36 cellular contexts compared by ENCODE assay signal in genomic region chr5:3321923-3322322, GRCh38.
"Had no signal": no experiment of that assay in that cellular context is flagged by ENCODE, and none has a peak within 500 bp of the region (broad histone marks: within the 10 kb centered on the region; RNA-seq: fewer than 3 reads in every experiment).

No MANE protein-coding gene starts in this region.

- H3K4me1 ChIP-seq: ascending aorta had no signal

- H3K4me1 Mint-ChIP-seq: activated B cell treated with CpG ODN at 0.5 μM for 24 hours; activated CD4-positive, alpha-beta T cell treated with anti-CD3 and anti-CD28 coated beads, Interleukin-2, amount 10 ng/mL, durations not matched to agents 24 days and 14 days; activated naive CD4-positive, alpha-beta T cell treated with anti-CD3 and anti-CD28 coated beads, Interleukin-2, amount 10 ng/mL, durations not matched to agents 7 days and 5 days; activated naive CD4-positive, alpha-beta T cell treated with anti-CD3 and anti-CD28 coated beads, Interleukin-2, amount 50 U/mL, for 24 hours; activated naive CD8-positive, alpha-beta T cell treated with anti-CD3 and anti-CD28 coated beads, Interleukin-2, amount 10 ng/mL, durations not matched to agents 7 days and 5 days; activated naive CD8-positive, alpha-beta T cell treated with anti-CD3 and anti-CD28 coated beads, Interleukin-2, amount 50 U/mL, for 24 hours; activated T-helper 17 cell treated with anti-CD3 and anti-CD28 coated beads, Interleukin-2, amount 50 U/mL, for 72 hours; central memory CD8-positive, alpha-beta T cell had no signal

- H3K27me3 Mint-ChIP-seq: activated B cell treated with CpG ODN at 0.5 μM for 24 hours; activated CD4-positive, alpha-beta memory T cell treated with anti-CD3 and anti-CD28 coated beads for 36 hours; activated CD4-positive, alpha-beta T cell treated with anti-CD3 and anti-CD28 coated beads, Interleukin-2, amount 10 ng/mL, durations not matched to agents 24 days and 14 days; activated CD8-positive, alpha-beta T cell treated with anti-CD3 and anti-CD28 coated beads for 36 hours; activated naive CD4-positive, alpha-beta T cell treated with anti-CD3 and anti-CD28 coated beads, Interleukin-2, amount 10 ng/mL, durations not matched to agents 7 days and 5 days; activated naive CD4-positive, alpha-beta T cell treated with anti-CD3 and anti-CD28 coated beads, Interleukin-2, amount 50 U/mL, for 24 hours; activated naive CD8-positive, alpha-beta T cell; activated naive CD8-positive, alpha-beta T cell treated with anti-CD3 and anti-CD28 coated beads, Interleukin-2, amount 10 ng/mL, durations not matched to agents 7 days and 5 days; activated naive CD8-positive, alpha-beta T cell treated with anti-CD3 and anti-CD28 coated beads, Interleukin-2, amount 50 U/mL, for 24 hours; activated T-helper 17 cell treated with anti-CD3 and anti-CD28 coated beads, Interleukin-2, amount 50 U/mL, for 72 hours; brain; central memory CD8-positive, alpha-beta T cell had no signal

- H3K9me3 ChIP-seq: ascending aorta had no signal

- H3K36me3 ChIP-seq: ascending aorta, cardiac muscle cell had no signal

- H3K27ac ChIP-seq: ascending aorta, cardiac muscle cell, VCaP had no signal

- H3K9me3 Mint-ChIP-seq: activated B cell treated with CpG ODN at 0.5 μM for 24 hours; activated CD4-positive, alpha-beta T cell treated with anti-CD3 and anti-CD28 coated beads, Interleukin-2, amount 10 ng/mL, durations not matched to agents 24 days and 14 days; activated naive CD4-positive, alpha-beta T cell treated with anti-CD3 and anti-CD28 coated beads, Interleukin-2, amount 50 U/mL, for 24 hours; activated T-cell treated with anti-CD3 and anti-CD28 coated beads, Interleukin-2, amount 50 U/mL, for 72 hours; activated T-helper 17 cell treated with anti-CD3 and anti-CD28 coated beads, Interleukin-2, amount 50 U/mL, for 72 hours; central memory CD8-positive, alpha-beta T cell had no signal

- H3K4me3 ChIP-seq: ascending aorta, cardiac muscle cell had no signal

- ATAC-seq: activated CD8-positive, alpha-beta T cell treated with anti-CD3 and anti-CD28 coated beads for 36 hours; activated naive CD8-positive, alpha-beta T cell treated with anti-CD3 and anti-CD28 coated beads, Interleukin-2, amount 50 U/mL, for 24 hours; activated T-cell treated with anti-CD3 and anti-CD28 coated beads, Interleukin-2, amount 50 U/mL, for 4 hours; activated T-cell treated with anti-CD3 and anti-CD28 coated beads, Interleukin-2, amount 50 U/mL, for 72 hours; activated T-helper 17 cell treated with anti-CD3 and anti-CD28 coated beads, Interleukin-2, amount 50 U/mL, for 72 hours had no signal

- H3K27ac Mint-ChIP-seq: activated B cell treated with CpG ODN at 0.5 μM for 24 hours; activated CD4-positive, alpha-beta memory T cell treated with anti-CD3 and anti-CD28 coated beads for 36 hours; activated CD4-positive, alpha-beta T cell treated with anti-CD3 and anti-CD28 coated beads, Interleukin-2, amount 10 ng/mL, durations not matched to agents 24 days and 14 days; activated CD8-positive, alpha-beta T cell treated with anti-CD3 and anti-CD28 coated beads for 36 hours; activated naive CD4-positive, alpha-beta T cell treated with anti-CD3 and anti-CD28 coated beads, Interleukin-2, amount 10 ng/mL, durations not matched to agents 7 days and 5 days; activated naive CD4-positive, alpha-beta T cell treated with anti-CD3 and anti-CD28 coated beads, Interleukin-2, amount 50 U/mL, for 24 hours; activated naive CD8-positive, alpha-beta T cell; activated naive CD8-positive, alpha-beta T cell treated with anti-CD3 and anti-CD28 coated beads, Interleukin-2, amount 10 ng/mL, durations not matched to agents 7 days and 5 days; activated naive CD8-positive, alpha-beta T cell treated with anti-CD3 and anti-CD28 coated beads, Interleukin-2, amount 50 U/mL, for 24 hours; activated T-cell treated with anti-CD3 and anti-CD28 coated beads, Interleukin-2, amount 50 U/mL, for 72 hours; activated T-helper 1 cell treated with anti-CD3 and anti-CD28 coated beads, Interleukin-12 subunit alpha, Interleukin-12 subunit beta, Interleukin-2, Interleukin-4 antibody, amounts not matched to agents 30 ng/mL and 10 ng/mL and 1 ng/mL, durations not matched to agents 14 hours and 24 hours and 36 hours; activated T-helper 17 cell treated with anti-CD3 and anti-CD28 coated beads, Interleukin-2, amount 50 U/mL, for 72 hours; brain; T-helper 1 cell treated with Interleukin-12 subunit alpha and Interleukin-12 subunit beta and Interleukin-4 antibody, amounts not matched to agents 30 μg/mL and 1 μg/mL, for 36 hours; T-helper 2 cell treated with Interferon-gamma antibody and Interleukin-4, amounts not matched to agents 5 μg/mL and 100 μg/mL, for 36 hours had no signal

- H3K36me3 Mint-ChIP-seq: activated CD4-positive, alpha-beta memory T cell treated with anti-CD3 and anti-CD28 coated beads for 36 hours; activated naive CD4-positive, alpha-beta T cell treated with anti-CD3 and anti-CD28 coated beads, Interleukin-2, amount 10 ng/mL, durations not matched to agents 7 days and 5 days; activated naive CD4-positive, alpha-beta T cell treated with anti-CD3 and anti-CD28 coated beads, Interleukin-2, amount 50 U/mL, for 24 hours; activated naive CD8-positive, alpha-beta T cell; activated naive CD8-positive, alpha-beta T cell treated with anti-CD3 and anti-CD28 coated beads, Interleukin-2, amount 10 ng/mL, durations not matched to agents 7 days and 5 days; brain had no signal

- H3K4me3 Mint-ChIP-seq: activated B cell treated with CpG ODN at 0.5 μM for 24 hours; activated CD4-positive, alpha-beta memory T cell treated with anti-CD3 and anti-CD28 coated beads for 36 hours; activated CD4-positive, alpha-beta T cell treated with anti-CD3 and anti-CD28 coated beads, Interleukin-2, amount 10 ng/mL, durations not matched to agents 24 days and 14 days; activated CD8-positive, alpha-beta T cell treated with anti-CD3 and anti-CD28 coated beads for 36 hours; activated naive CD4-positive, alpha-beta T cell treated with anti-CD3 and anti-CD28 coated beads, Interleukin-2, amount 10 ng/mL, durations not matched to agents 7 days and 5 days; activated naive CD4-positive, alpha-beta T cell treated with anti-CD3 and anti-CD28 coated beads, Interleukin-2, amount 50 U/mL, for 24 hours; activated naive CD8-positive, alpha-beta T cell; activated naive CD8-positive, alpha-beta T cell treated with anti-CD3 and anti-CD28 coated beads, Interleukin-2, amount 10 ng/mL, durations not matched to agents 7 days and 5 days; activated naive CD8-positive, alpha-beta T cell treated with anti-CD3 and anti-CD28 coated beads, Interleukin-2, amount 50 U/mL, for 24 hours; activated T-cell treated with anti-CD3 and anti-CD28 coated beads, Interleukin-2, amount 50 U/mL, for 4 hours; activated T-cell treated with anti-CD3 and anti-CD28 coated beads, Interleukin-2, amount 50 U/mL, for 72 hours; activated T-helper 1 cell treated with anti-CD3 and anti-CD28 coated beads, Interleukin-12 subunit alpha, Interleukin-12 subunit beta, Interleukin-2, Interleukin-4 antibody, amounts not matched to agents 30 ng/mL and 10 ng/mL and 1 ng/mL, durations not matched to agents 14 hours and 24 hours and 36 hours; activated T-helper 17 cell treated with anti-CD3 and anti-CD28 coated beads, Interleukin-2, amount 50 U/mL, for 72 hours; brain; central memory CD8-positive, alpha-beta T cell; T-helper 1 cell treated with Interleukin-12 subunit alpha and Interleukin-12 subunit beta and Interleukin-4 antibody, amounts not matched to agents 30 μg/mL and 1 μg/mL, for 36 hours; T-helper 2 cell treated with Interferon-gamma antibody and Interleukin-4, amounts not matched to agents 5 μg/mL and 100 μg/mL, for 36 hours had no signal

- H3K27me3 ChIP-seq: ascending aorta, cardiac muscle cell had no signal

- DNase-seq: activated B cell treated with CpG ODN at 0.5 μM for 24 hours; activated CD4-positive, alpha-beta memory T cell treated with anti-CD3 and anti-CD28 coated beads for 36 hours; activated CD4-positive, alpha-beta T cell treated with anti-CD3 and anti-CD28 coated beads for 4 hours; activated CD4-positive, alpha-beta T cell treated with anti-CD3 and anti-CD28 coated beads, Interleukin-2, amount 10 ng/mL, durations not matched to agents 24 days and 14 days; activated CD4-positive, alpha-beta T cell treated with anti-CD3 and anti-CD28 coated beads, Interleukin-2, amount 50 U/mL, for 1 hour; activated CD4-positive, alpha-beta T cell treated with anti-CD3 and anti-CD28 coated beads, Interleukin-2, amount 50 U/mL, for 4 hours; activated CD4-positive, CD25-positive, alpha-beta regulatory T cell treated with anti-CD3 and anti-CD28 coated beads, Interleukin-2, amount 50 U/mL, for 72 hours; activated CD8-positive, alpha-beta memory T cell treated with anti-CD3 and anti-CD28 coated beads, Interleukin-2, amount 50 U/mL, for 4 hours; activated CD8-positive, alpha-beta T cell treated with anti-CD3 and anti-CD28 coated beads for 36 hours; activated gamma-delta T cell; activated naive CD4-positive, alpha-beta T cell treated with anti-CD3 and anti-CD28 coated beads, Interleukin-2, amount 10 ng/mL, durations not matched to agents 7 days and 5 days; activated naive CD4-positive, alpha-beta T cell treated with Interleukin-2 at 50 U/mL for 16 hours; activated naive CD8-positive, alpha-beta T cell treated with anti-CD3 and anti-CD28 coated beads, Interleukin-2, amount 10 ng/mL, durations not matched to agents 7 days and 5 days; activated naive CD8-positive, alpha-beta T cell treated with anti-CD3 and anti-CD28 coated beads, Interleukin-2, amount 50 U/mL, for 24 hours; activated T-cell treated with anti-CD3 and anti-CD28 coated beads for 4 hours; activated T-cell treated with anti-CD3 and anti-CD28 coated beads, Interleukin-2, amount 50 U/mL, for 1 hour; activated T-cell treated with anti-CD3 and anti-CD28 coated beads, Interleukin-2, amount 50 U/mL, for 4 hours; activated T-cell treated with anti-CD3 and anti-CD28 coated beads, Interleukin-2, amount 50 U/mL, for 72 hours; amygdala; anterior cingulate cortex; caudate nucleus; cerebellar nuclear complex; T-helper 1 cell; T-helper 2 cell; T-helper 9 cell had no signal
